Comparison of ENCODE assay signal across 1 cellular context in the genomic region with DNA sequence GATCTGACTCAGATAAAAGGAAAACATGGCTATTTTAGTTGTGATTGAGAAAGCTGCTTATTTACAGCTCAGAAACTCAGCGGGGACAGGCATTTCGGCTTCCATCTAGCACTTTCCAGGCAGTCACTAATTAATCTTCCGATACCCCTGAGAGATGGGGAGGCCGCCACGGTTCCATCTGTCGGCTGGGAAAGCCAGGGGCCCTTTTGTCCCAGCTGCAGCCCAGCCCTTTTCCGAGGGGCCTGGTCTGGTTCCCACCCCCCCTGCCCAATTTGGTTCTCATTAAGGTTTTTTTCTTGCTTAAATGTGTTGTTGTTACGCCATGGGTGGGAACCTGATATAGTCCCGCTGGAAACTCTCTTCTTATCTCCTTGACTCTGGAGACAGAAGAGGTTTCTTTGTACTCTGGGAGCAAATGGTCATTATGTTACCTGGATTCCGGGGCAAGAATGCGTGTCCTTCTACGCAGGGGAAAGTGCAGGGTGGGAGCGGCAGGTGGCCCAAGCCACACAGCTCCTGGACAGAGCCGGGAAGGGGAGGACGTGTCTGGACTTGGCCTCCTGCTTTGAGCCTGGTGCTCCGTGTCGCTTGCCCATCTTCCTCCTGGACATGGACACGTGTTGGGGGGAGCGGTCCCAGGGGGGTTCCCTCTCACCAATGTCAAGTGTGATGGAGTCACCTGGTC.
A peak's percentile ranks its signal among the peaks of the same experiment; 100 is the strongest.
TF ChIP-seq lines count a peak whose summit lies in the region.

No MANE protein-coding gene starts in this region.

TF ChIP-seq in GM12878, 131 proteins besides CTCF, POLR2A, EP300 and RAD21:
- no peak for TF ChIP-seq CREM (IDR thresholded peaks at IDR 0.05; ENCODE audit: low read depth)
- TF ChIP-seq MEF2B (IDR thresholded peaks at IDR 0.05; ENCODE audit: partially characterized antibody, poor library complexity, severe bottlenecking) = peak; percentile 14
